ENCODE assay signal across 16 cellular contexts in the genomic region with DNA sequence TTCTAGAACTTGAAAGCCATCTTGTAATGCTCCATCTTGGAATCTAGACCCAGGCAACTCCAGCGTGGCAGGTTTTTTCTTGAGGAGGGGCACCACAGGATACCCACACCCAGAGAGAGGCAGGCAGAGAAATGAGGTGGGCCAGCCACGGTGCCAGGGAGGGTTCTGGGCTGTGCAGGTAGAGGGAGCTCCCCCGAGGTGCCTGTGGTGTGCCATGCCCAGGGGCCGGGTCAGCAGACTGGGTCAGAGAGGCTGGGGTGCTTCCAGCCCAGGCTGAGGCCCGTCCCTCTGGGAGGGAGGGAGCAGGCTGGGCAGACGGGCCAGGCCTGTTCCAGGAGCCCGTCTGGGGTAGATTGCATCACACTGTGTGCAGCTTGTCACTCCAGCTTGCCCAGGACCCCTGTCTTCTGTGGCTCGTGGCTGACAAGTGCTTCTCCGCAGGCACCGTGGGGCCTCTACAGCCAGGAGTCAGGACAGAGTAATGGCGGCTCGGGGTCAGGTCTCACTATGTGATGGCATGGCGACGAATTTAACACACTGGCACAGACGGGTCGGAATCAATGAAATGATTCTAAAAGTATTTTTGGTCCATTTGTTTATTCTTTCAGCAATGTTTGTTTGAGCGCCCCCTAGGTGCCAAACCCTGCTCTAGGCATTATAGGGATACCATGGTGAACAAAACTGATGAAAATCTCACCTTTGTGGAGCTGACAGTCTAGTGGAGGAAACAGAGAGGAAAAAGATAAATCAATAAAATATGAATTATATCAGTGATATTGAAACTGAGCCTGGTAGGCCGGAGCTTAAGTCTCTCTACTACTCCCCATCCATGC.
A peak's percentile ranks its signal among the peaks of the same experiment; 100 is the strongest.
DNase-seq lines count a peak whose midpoint lies in the region; ATAC-seq, FAIRE-seq and TF ChIP-seq lines count a peak whose summit lies in the region.
"Had no signal": no experiment of that assay in that cellular context is flagged by ENCODE, and none has a peak within 500 bp of the region (broad histone marks: within the 10 kb centered on the region; RNA-seq: fewer than 3 reads in every experiment).

No MANE protein-coding gene starts in this region.

- ATAC-seq in HCT116: no peak
- no peak for ATAC-seq in K562
- ATAC-seq in GM21381 (IDR thresholded peaks at IDR 0.05; ENCODE audit: unreplicated experiment): no peak
- ATAC-seq: gastrocnemius medialis had no signal

- H3K79me2 ChIP-seq in HCT116 (ENCODE audit: insufficient read depth, low read length) (no peaks in the 10 kb centered on the region), K562 (ENCODE audit: control insufficient read depth, insufficient read depth, low read length) (no peaks in the 10 kb centered on the region)

- H2AFZ ChIP-seq in HCT116 (ENCODE audit: low read depth, low read length, poor library complexity, severe bottlenecking) (no peak overlapping the region), K562 (ENCODE audit: low read depth, low read length) (no peak overlapping the region)

- in situ Hi-C loops in K562 (cut with MboI): no loop called here

- no peaks in the 10 kb centered on the region for H4K20me1 ChIP-seq in HCT116 (ENCODE audit: insufficient read depth)
- no peaks in the 10 kb centered on the region for H4K20me1 ChIP-seq in K562 (replicated peaks; ENCODE audit: control insufficient read depth, insufficient read depth, low read length)

- H3K4me1 ChIP-seq in HCT116 (ENCODE audit: control insufficient read depth in 1 of 2, insufficient read depth in 2 of 2, low read length in 2 of 2): no peaks in the 10 kb centered on the region
- peaks cover 0 to 4% of the 10 kb centered on the region in 2 experiments; a peak in 2 of 5 replicates for H3K4me1 ChIP-seq in K562 (replicated peaks in 1 of 2; ENCODE audit: control insufficient read depth in 2 of 2, insufficient read depth in 2 of 2, low read length in 2 of 2)
- no peaks in the 10 kb centered on the region for H3K4me1 ChIP-seq in colonic mucosa
- H3K4me1 ChIP-seq: ascending aorta, gastrocnemius medialis, tibial nerve had no signal

- H3K27me3 Mint-ChIP-seq in activated CD4-positive, alpha-beta T cell treated with anti-CD3 and anti-CD28 coated beads, Interleukin-2, amount 10 ng/mL, durations not matched to agents 24 days and 14 days: peaks cover 26% of the 10 kb centered on the region
- H3K27me3 Mint-ChIP-seq in progenitor cell of endocrine pancreas: no peaks in the 10 kb centered on the region

- FAIRE-seq in K562 (lab: Jason Lieb, UNC) (no peak), HTR-8/SVneo (lab: Jason Lieb, UNC) (no peak)
- FAIRE-seq: islet of Langerhans, TTC549 had no signal

- POLR2A ChIA-PET in HCT116 (lab: Charles Lee): no interaction called here
- POLR2A ChIA-PET in K562 (lab: Yijun Ruan, JAX): interaction anchor here (0.8 kb wide), 1 partner anchor 15 kb away, joined by 3 read pairs; no protein-coding TSS in a partner anchor

- no peaks in the 10 kb centered on the region for H3K9me1 ChIP-seq in K562 (ENCODE audit: control insufficient read depth, insufficient read depth, low read length)

- H3K27ac ChIP-seq in HCT116 (ENCODE audit: low read depth, low read length) (no peak overlapping the region), K562 (ENCODE audit: extremely low read depth, low read depth, low read length) (no peak overlapping the region), colonic mucosa (no peak overlapping the region)
- H3K27ac ChIP-seq: ascending aorta, gastrocnemius medialis, tibial nerve had no signal

- DNase-seq in activated CD4-positive, alpha-beta T cell treated with anti-CD3 and anti-CD28 coated beads, Interleukin-2, amount 10 ng/mL, durations not matched to agents 24 days and 14 days: peak; percentile 56
- DNase-seq in activated CD4-positive, alpha-beta T cell treated with anti-CD3 and anti-CD28 coated beads for 1 hour: no peak
- DNase-seq in HCT116 (ENCODE audit: low read depth, low spot score) (no peak), K562 (ENCODE audit: extremely low read depth in 1 of 4, low spot score in 3 of 4) (peak in 3 of 4 experiments; percentile 14 to 29 (median 27)), progenitor cell of endocrine pancreas (ENCODE audit: low spot score, unreplicated experiment) (no peak), colonic mucosa (no peak), HTR-8/SVneo (ENCODE audit: insufficient read length, low spot score) (no peak)
- DNase-seq: activated T-cell treated with anti-CD3 and anti-CD28 coated beads, Interleukin-2, amount 50 U/mL, for 24 hours; gastrocnemius medialis; NCI-H510A treated with DMSO at 0.1 percent for 48 hours; stimulated activated CD8-positive, alpha-beta memory T cell treated with anti-CD3 and anti-CD28 coated beads, Interleukin-4, amount 100 ng/mL, for 48 hours had no signal

- H3K9me3 ChIP-seq in HCT116 (ENCODE audit: control insufficient read depth in 1 of 2, insufficient read depth in 1 of 2, low read depth in 1 of 2, low read length in 2 of 2) (no peaks in the 10 kb centered on the region), K562 (replicated peaks; ENCODE audit: control insufficient read depth, insufficient read depth, low read depth, low read length) (no peaks in the 10 kb centered on the region), colonic mucosa (no peaks in the 10 kb centered on the region)
- H3K9me3 ChIP-seq: ascending aorta, gastrocnemius medialis had no signal

- no peaks in the 10 kb centered on the region for H3K27me3 ChIP-seq in HCT116 (ENCODE audit: insufficient read depth, low read length)
- peaks cover 0 to 19% of the 10 kb centered on the region in 2 experiments; a peak in 2 of 5 replicates for H3K27me3 ChIP-seq in K562 (ENCODE audit: control insufficient read depth in 2 of 2, insufficient read depth in 2 of 2, low read length in 2 of 2)
- no peaks in the 10 kb centered on the region for H3K27me3 ChIP-seq in colonic mucosa
- H3K27me3 ChIP-seq: ascending aorta, gastrocnemius medialis, tibial nerve had no signal

- no peak for TF ChIP-seq EP300 in K562 (IDR thresholded peaks at IDR 0.05; ENCODE audit: low read length)

- no peaks in the 10 kb centered on the region for H3K36me3 ChIP-seq in HCT116 (ENCODE audit: control insufficient read depth in 1 of 2, insufficient read depth in 2 of 2, low read length in 2 of 2)
- no peaks in the 10 kb centered on the region for H3K36me3 ChIP-seq in K562 (ENCODE audit: control insufficient read depth, insufficient read depth, low read length)
- no peaks in the 10 kb centered on the region for H3K36me3 ChIP-seq in colonic mucosa
- H3K36me3 ChIP-seq: ascending aorta, gastrocnemius medialis, tibial nerve had no signal

- 21% methylated on average over 15 of the region's 18 CpGs for WGBS in K562 (ENCODE audit: insufficient coverage, low coverage, missing lambda C conversion rate)

- H3K9me2 ChIP-seq in HCT116 (ENCODE audit: insufficient read depth): no peaks in the 10 kb centered on the region

- no peak overlapping the region for H3K27ac Mint-ChIP-seq in activated CD4-positive, alpha-beta T cell treated with anti-CD3 and anti-CD28 coated beads, Interleukin-2, amount 10 ng/mL, durations not matched to agents 24 days and 14 days
- H3K27ac Mint-ChIP-seq in progenitor cell of endocrine pancreas: no peak overlapping the region
- H3K27ac Mint-ChIP-seq: activated T-cell treated with anti-CD3 and anti-CD28 coated beads, Interleukin-2, amount 50 U/mL, for 24 hours had no signal

- H3K9me3 Mint-ChIP-seq in activated CD4-positive, alpha-beta T cell treated with anti-CD3 and anti-CD28 coated beads, Interleukin-2, amount 10 ng/mL, durations not matched to agents 24 days and 14 days: peaks cover 18% of the 10 kb centered on the region
- H3K9me3 Mint-ChIP-seq in progenitor cell of endocrine pancreas (ENCODE audit: low read depth): peaks cover 9% of the 10 kb centered on the region

- BruUV-seq in HCT116 (replicated peaks; lab: Mats Ljungman, UMichigan): no TSS peak
- no TSS peak for BruUV-seq in K562 (replicated peaks; lab: Mats Ljungman, UMichigan)

- intact Hi-C loops in activated CD4-positive, alpha-beta T cell treated with anti-CD3 and anti-CD28 coated beads, Interleukin-2, amount 10 ng/mL, durations not matched to agents 24 days and 14 days (cut with micrococcal nuclease): no loop called here
- intact Hi-C loops in HCT116 (cut with micrococcal nuclease) (no loop called here), K562 (cut with micrococcal nuclease) (no loop called here), colonic mucosa (cut with DNase I) (no loop called here)

- no peak for TF ChIP-seq POLR2A in HCT116 (IDR thresholded peaks at IDR 0.05; ENCODE audit: borderline replicate concordance, extremely low read depth, insufficient read depth, insufficient read length)
- TF ChIP-seq POLR2A in K562 (conservative IDR thresholded peaks at IDR 0.05): no peak

- CTCF ChIA-PET in HCT116 (lab: Charles Lee) (interaction anchor here (0.7 to 1.1 kb wide), 3 partner anchors 9 to 11 kb away, joined by 3 to 4 read pairs (median 4); no protein-coding TSS in a partner anchor), K562 (lab: Yijun Ruan, JAX; ENCODE audit: low intra/inter-chr PET ratio) (interaction anchor here (0.6 kb wide), 1 partner anchor 1799 kb away, joined by 4 read pairs; no protein-coding TSS in a partner anchor)

- TF ChIP-seq RAD21 in HCT116 (IDR thresholded peaks at IDR 0.05; ENCODE audit: low read depth) (no peak), K562 (CRISPR knock-in tag; conservative IDR thresholded peaks at IDR 0.05 in 1 of 2, IDR thresholded peaks at IDR 0.05 in 1 of 2) (no peak)

- H3K4me1 Mint-ChIP-seq in activated CD4-positive, alpha-beta T cell treated with anti-CD3 and anti-CD28 coated beads, Interleukin-2, amount 10 ng/mL, durations not matched to agents 24 days and 14 days: peaks cover 28% of the 10 kb centered on the region
- no peaks in the 10 kb centered on the region for H3K4me1 Mint-ChIP-seq in progenitor cell of endocrine pancreas (ENCODE audit: low read depth)

- RAD21 ChIA-PET in HCT116 (lab: Charles Lee; ENCODE audit: low non-redundant PET in 1 of 2, low total read pairs in 2 of 2, uncharacterized antibody in 2 of 2, unreplicated experiment in 2 of 2): no interaction called here

- H3K36me3 Mint-ChIP-seq in activated CD4-positive, alpha-beta T cell treated with anti-CD3 and anti-CD28 coated beads, Interleukin-2, amount 10 ng/mL, durations not matched to agents 24 days and 14 days (ENCODE audit: low read depth): peaks cover 9% of the 10 kb centered on the region
- peaks cover 3% of the 10 kb centered on the region for H3K36me3 Mint-ChIP-seq in progenitor cell of endocrine pancreas (ENCODE audit: insufficient read depth)

- TF ChIP-seq CTCF in HCT116 (IDR thresholded peaks at IDR 0.05 in 2 of 3, conservative IDR thresholded peaks at IDR 0.05 in 1 of 3; ENCODE audit: borderline replicate concordance in 1 of 3, insufficient read depth in 1 of 3, low read depth in 2 of 3, low read length in 2 of 3) (peak in 2 of 3 experiments; percentile 48 to 55; a peak in 4 of 6 replicates), K562 (IDR thresholded peaks at IDR 0.05 in 2 of 3, conservative IDR thresholded peaks at IDR 0.05 in 1 of 3; ENCODE audit: insufficient read depth in 2 of 3, low read depth in 1 of 3, low read length in 3 of 3) (peak; percentile 26 to 50 (median 45); a peak in 5 of 6 replicates), progenitor cell of endocrine pancreas (IDR thresholded peaks at IDR 0.05; ENCODE audit: unreplicated experiment) (peak; percentile 36), colonic mucosa (IDR thresholded peaks at IDR 0.05) (no peak)

- no peak overlapping the region for H3K4me3 Mint-ChIP-seq in activated CD4-positive, alpha-beta T cell treated with anti-CD3 and anti-CD28 coated beads, Interleukin-2, amount 10 ng/mL, durations not matched to agents 24 days and 14 days
- no peak overlapping the region for H3K4me3 Mint-ChIP-seq in progenitor cell of endocrine pancreas (ENCODE audit: low read depth)
- H3K4me3 Mint-ChIP-seq: activated T-cell treated with anti-CD3 and anti-CD28 coated beads, Interleukin-2, amount 50 U/mL, for 24 hours had no signal

- no peak overlapping the region for H3K9ac ChIP-seq in HCT116 (ENCODE audit: low read length)
- H3K9ac ChIP-seq in K562 (ENCODE audit: insufficient read depth in 1 of 2, low read depth in 2 of 2, low read length in 2 of 2): no peak overlapping the region
- H3K9ac ChIP-seq in colonic mucosa (ENCODE audit: low read depth in 2 of 2, low read length in 2 of 2): no peak overlapping the region

- H3K4me2 ChIP-seq in HCT116 (ENCODE audit: low read length) (no peak overlapping the region), K562 (ENCODE audit: insufficient read depth, low read length) (no peak overlapping the region)

- H3K4me3 ChIP-seq in HCT116 (replicated peaks in 1 of 2; ENCODE audit: low read depth in 1 of 2, low read length in 2 of 2) (no peak overlapping the region), K562 (no peak overlapping the region), colonic mucosa (no peak overlapping the region)
- H3K4me3 ChIP-seq: ascending aorta, gastrocnemius medialis, tibial nerve had no signal

Comparison
In these comparisons a context has a peak if more than half of its experiments do, and no peak if none do; other contexts are left out.
1. DNase-seq: peak in activated CD4-positive, alpha-beta T cell treated with anti-CD3 and anti-CD28 coated beads, Interleukin-2, amount 10 ng/mL, durations not matched to agents 24 days and 14 days (single experiment) and K562 (3 of 4); none in activated CD4-positive, alpha-beta T cell treated with anti-CD3 and anti-CD28 coated beads for 1 hour (single experiment), HCT116 (single experiment), progenitor cell of endocrine pancreas (single experiment), colonic mucosa (single experiment) and HTR-8/SVneo (single experiment).